ENCODE assay signal across 1 cellular context in genomic region chr3:195905970-195906864, GRCh38.
TF ChIP-seq lines count a peak whose summit lies in the region.

No MANE protein-coding gene starts in this region.

TF ChIP-seq in SK-N-SH, 30 proteins besides CTCF, POLR2A, EP300 and RAD21 (continued from another document):
- no peak for TF ChIP-seq ZBTB33 (IDR thresholded peaks at IDR 0.05; ENCODE audit: borderline replicate concordance, low read depth)
- 0 out of 2 replicates have a peak, but pooled peaks have one; percentile 10 for TF ChIP-seq FOSL2 (IDR thresholded peaks at IDR 0.05; ENCODE audit: borderline replicate concordance, low read depth)
- TF ChIP-seq MEF2A (IDR thresholded peaks at IDR 0.05; ENCODE audit: borderline replicate concordance, low read depth) = no peak; the same call in 1 of the 2 replicates
